28 cellular contexts compared by ENCODE assay signal in genomic region chr3:2968475-2968874, GRCh38.
A peak's percentile ranks its signal among the peaks of the same experiment; 100 is the strongest.
DNase-seq lines count a peak whose midpoint lies in the region; ATAC-seq and TF ChIP-seq lines count a peak whose summit lies in the region.
"Had no signal": no experiment of that assay in that cellular context is flagged by ENCODE, and none has a peak within 500 bp of the region (broad histone marks: within the 10 kb centered on the region; RNA-seq: fewer than 3 reads in every experiment).

No MANE protein-coding gene starts in this region.

- TF ChIP-seq CTCF in VCaP (conservative IDR thresholded peaks at IDR 0.05), result no peak
- no peak for TF ChIP-seq CTCF in smooth muscle cell (IDR thresholded peaks at IDR 0.05; ENCODE audit: borderline replicate concordance, insufficient read depth, poor library complexity, severe bottlenecking)
- TF ChIP-seq CTCF in nephron progenitor cell (IDR thresholded peaks at IDR 0.05), result no peak

- H3K79me2 ChIP-seq in smooth muscle cell (ENCODE audit: low read depth), result no peaks in the 10 kb centered on the region

- H3K4me3 ChIP-seq in smooth muscle cell, result no peak overlapping the region
- H3K4me3 ChIP-seq: adrenal gland, stomach, tibial nerve had no signal

- H3K9ac ChIP-seq in smooth muscle cell (ENCODE audit: low read depth), result no peak overlapping the region

- H3K27me3 Mint-ChIP-seq in nephron progenitor cell (ENCODE audit: low read depth, poor library complexity), result peaks cover 3% of the 10 kb centered on the region
- peaks cover 11 to 15% of the 10 kb centered on the region in 2 donors for H3K27me3 Mint-ChIP-seq in effector memory CD8-positive, alpha-beta T cell

- H3K4me1 Mint-ChIP-seq in nephron progenitor cell, result no peaks in the 10 kb centered on the region
- H3K4me1 Mint-ChIP-seq in effector memory CD8-positive, alpha-beta T cell (ENCODE audit: low read depth in 2 of 2), result no peaks in the 10 kb centered on the region
- H3K4me1 Mint-ChIP-seq: immature natural killer cell; naive thymus-derived CD4-positive, alpha-beta T cell had no signal

- no peaks in the 10 kb centered on the region for H3K27me3 ChIP-seq in smooth muscle cell (ENCODE audit: low read depth)
- H3K27me3 ChIP-seq: adrenal gland, brain microvascular endothelial cell, stomach, tibial nerve had no signal

- H3K36me3 Mint-ChIP-seq in nephron progenitor cell (ENCODE audit: low read depth), result no peaks in the 10 kb centered on the region
- H3K36me3 Mint-ChIP-seq in effector memory CD8-positive, alpha-beta T cell (ENCODE audit: insufficient read depth), result no peaks in the 10 kb centered on the region
- H3K36me3 Mint-ChIP-seq: immature natural killer cell; mesothelial cell of epicardium; naive thymus-derived CD4-positive, alpha-beta T cell had no signal

- H3K27ac Mint-ChIP-seq in nephron progenitor cell, result no peak overlapping the region
- H3K27ac Mint-ChIP-seq in effector memory CD8-positive, alpha-beta T cell, result no peak overlapping the region
- H3K27ac Mint-ChIP-seq: H9; immature natural killer cell; naive thymus-derived CD4-positive, alpha-beta T cell; T-helper 1 cell treated with Interleukin-12 subunit alpha and Interleukin-12 subunit beta and Interleukin-4 antibody, amounts not matched to agents 30 μg/mL and 1 μg/mL, for 36 hours had no signal

- no peak overlapping the region for H2AFZ ChIP-seq in smooth muscle cell (ENCODE audit: low read depth)

- H4K20me1 ChIP-seq in smooth muscle cell (ENCODE audit: low read depth), result no peaks in the 10 kb centered on the region

- peaks cover 4% of the 10 kb centered on the region for H3K4me1 ChIP-seq in smooth muscle cell (ENCODE audit: low read depth)
- H3K4me1 ChIP-seq: adrenal gland, stomach, tibial nerve had no signal

- H3K9me3 Mint-ChIP-seq in nephron progenitor cell, result no peaks in the 10 kb centered on the region
- no peaks in the 10 kb centered on the region for H3K9me3 Mint-ChIP-seq in effector memory CD8-positive, alpha-beta T cell
- H3K9me3 Mint-ChIP-seq: activated T-cell treated with anti-CD3 and anti-CD28 coated beads, Interleukin-2, amount 50 U/mL, for 4 hours; H9; mesothelial cell of epicardium; naive thymus-derived CD4-positive, alpha-beta T cell; T-helper 1 cell treated with Interleukin-12 subunit alpha and Interleukin-12 subunit beta and Interleukin-4 antibody, amounts not matched to agents 30 μg/mL and 1 μg/mL, for 36 hours had no signal

- ATAC-seq in GM18511 (IDR thresholded peaks at IDR 0.05; ENCODE audit: unreplicated experiment) (peak; percentile 47), HG02870 (IDR thresholded peaks at IDR 0.05; ENCODE audit: unreplicated experiment) (peak; percentile 92)
- ATAC-seq in effector memory CD8-positive, alpha-beta T cell (replicated peaks), result no peak
- ATAC-seq: activated T-cell treated with anti-CD3 and anti-CD28 coated beads, Interleukin-2, amount 50 U/mL, for 4 hours; esophagus mucosa; left lobe of liver; naive thymus-derived CD4-positive, alpha-beta T cell had no signal

- no peak for DNase-seq in smooth muscle cell (lab: John Stamatoyannopoulos, UW; ENCODE audit: unreplicated experiment)
- no peak for DNase-seq in NCI-H2107 treated with DMSO at 0.1 percent for 48 hours (lab: John Stamatoyannopoulos, UW; ENCODE audit: unreplicated experiment)
- no peak for DNase-seq in nephron progenitor cell
- DNase-seq in caudate nucleus (lab: John Stamatoyannopoulos, UW), result no peak
- DNase-seq in effector memory CD8-positive, alpha-beta T cell, result no peak
- DNase-seq: activated naive CD4-positive, alpha-beta T cell treated with Interleukin-2 at 50 U/mL for 16 hours; activated T-cell treated with anti-CD3 and anti-CD28 coated beads, Interleukin-2, amount 50 U/mL, for 4 hours; adrenal gland; brain microvascular endothelial cell; effector memory CD4-positive, alpha-beta T cell; EL; H9; hippocampal formation; immature natural killer cell; naive thymus-derived CD4-positive, alpha-beta T cell; NCI-H1436 treated with DMSO at 0.1 percent for 48 hours; NCI-H524; right cardiac atrium; stimulated activated CD4-positive, alpha-beta T cell treated with anti-CD3 and anti-CD28 coated beads, Interleukin-4, amount 100 ng/mL, for 4 hours; stomach had no signal

- H3K9me3 ChIP-seq in smooth muscle cell (replicated peaks; ENCODE audit: low read depth), result no peaks in the 10 kb centered on the region
- H3K9me3 ChIP-seq: adrenal gland, stomach, tibial nerve had no signal

- H3K4me3 Mint-ChIP-seq in nephron progenitor cell, result no peak overlapping the region
- H3K4me3 Mint-ChIP-seq in effector memory CD8-positive, alpha-beta T cell, result no peak overlapping the region
- H3K4me3 Mint-ChIP-seq: activated T-cell treated with anti-CD3 and anti-CD28 coated beads, Interleukin-2, amount 50 U/mL, for 4 hours; H9; immature natural killer cell; mesothelial cell of epicardium; naive thymus-derived CD4-positive, alpha-beta T cell; T-helper 1 cell treated with Interleukin-12 subunit alpha and Interleukin-12 subunit beta and Interleukin-4 antibody, amounts not matched to agents 30 μg/mL and 1 μg/mL, for 36 hours had no signal

- no peaks in the 10 kb centered on the region for H3K36me3 ChIP-seq in smooth muscle cell (ENCODE audit: low read depth)
- H3K36me3 ChIP-seq: adrenal gland, brain microvascular endothelial cell, stomach, tibial nerve had no signal

- H3K27ac ChIP-seq in VCaP (peak overlapping the region; percentile 54), smooth muscle cell (ENCODE audit: low read depth) (peak overlapping the region; percentile 42), caudate nucleus (ENCODE audit: low read depth, low read length) (no peak overlapping the region)
- H3K27ac ChIP-seq: brain microvascular endothelial cell, stomach, tibial nerve had no signal

- H3F3A ChIP-seq in smooth muscle cell (ENCODE audit: low read depth), result peaks cover 6% of the 10 kb centered on the region

- H3K4me2 ChIP-seq in smooth muscle cell, result peak overlapping the region; percentile 49
